Comparison of ENCODE assay signal across 8 cellular contexts in genomic region chr3:48898383-48899234, GRCh38. TPM values are rescaled to one million over a fixed set of nuclear protein-coding genes. Genes with fewer than 3 reads are reported as not detected.
DNase-seq lines count a peak whose midpoint lies in the region; ATAC-seq and TF ChIP-seq lines count a peak whose summit lies in the region.

Gene SLC25A20 (minus strand): TSS chr3:48898882. CDS start chr3:48898794, 88 bp downstream.

- DNase-seq in ELR (ENCODE audit: low read depth) (peak; percentile 90), Kasumi-1 (lab: John Stamatoyannopoulos, UW) (peak; percentile 76 to 83), glutamatergic neuron (peak; percentile 94), osteoblast (ENCODE audit: insufficient read length, low spot score, missing footprints) (peak; percentile 96), testis (peak; percentile 91)

- H3K27ac Mint-ChIP-seq in activated naive CD4-positive, alpha-beta T cell treated with anti-CD3 and anti-CD28 coated beads, Interleukin-2, amount 50 U/mL, for 24 hours, result peak within 1 kb of the TSS; percentile 97
- H3K27ac Mint-ChIP-seq in glutamatergic neuron (ENCODE audit: unreplicated experiment), result peak within 1 kb of the TSS; percentile 97

- H4K20me1 ChIP-seq in osteoblast (ENCODE audit: insufficient read depth, low read length), result no peaks in the 10 kb centered on the region

- H3K27ac ChIP-seq in osteoblast (ENCODE audit: low read depth, low read length) (peak within 1 kb of the TSS; percentile 56), testis (peak within 1 kb of the TSS; percentile 8 to 35)

- H3K4me3 Mint-ChIP-seq in activated naive CD4-positive, alpha-beta T cell treated with anti-CD3 and anti-CD28 coated beads, Interleukin-2, amount 50 U/mL, for 24 hours, result peak within 1 kb of the TSS; percentile 94
- peak within 1 kb of the TSS; percentile 92 for H3K4me3 Mint-ChIP-seq in glutamatergic neuron (ENCODE audit: unreplicated experiment)

- H3K36me3 ChIP-seq in osteoblast (ENCODE audit: insufficient read depth, low read length) (no peaks in the 10 kb centered on the region), testis (ENCODE audit: low read depth, missing control alignments) (no peaks in the 10 kb centered on the region)

- TF ChIP-seq POLR2A in testis (IDR thresholded peaks at IDR 0.05), result peak; percentile 15

- H2AFZ ChIP-seq in osteoblast (ENCODE audit: low read length), result peak within 1 kb of the TSS; percentile 96

- intact Hi-C loops in testis (cut with DNase I; ENCODE audit: low total_unique reads), result no loop called here

- no peaks in the 10 kb centered on the region for H3K27me3 ChIP-seq in osteoblast (ENCODE audit: insufficient read depth, low read length)
- no peaks in the 10 kb centered on the region for H3K27me3 ChIP-seq in testis

- H3K4me1 ChIP-seq in osteoblast (ENCODE audit: insufficient read depth, low read length) (peaks cover 17% of the 10 kb centered on the region), testis (peaks cover 7% of the 10 kb centered on the region)

- H3K36me3 Mint-ChIP-seq in activated naive CD4-positive, alpha-beta T cell treated with anti-CD3 and anti-CD28 coated beads, Interleukin-2, amount 50 U/mL, for 24 hours, result peaks cover 1% of the 10 kb centered on the region
- H3K36me3 Mint-ChIP-seq in glutamatergic neuron (ENCODE audit: unreplicated experiment), result no peaks in the 10 kb centered on the region

- ATAC-seq in GM21825 (IDR thresholded peaks at IDR 0.05; ENCODE audit: unreplicated experiment), result peak; percentile 91
- peak; percentile 95 for ATAC-seq in SK-N-SH treated with all-trans-retinoic acid at 6 μM for 48 hours

- H3K4me2 ChIP-seq in osteoblast (ENCODE audit: insufficient read depth, low read length), result peak within 1 kb of the TSS; percentile 92

- H3K9me3 ChIP-seq in osteoblast (ENCODE audit: low read depth, low read length) (no peaks in the 10 kb centered on the region), testis (no peaks in the 10 kb centered on the region)

- H3K79me2 ChIP-seq in osteoblast (ENCODE audit: insufficient read depth, low read length), result no peaks in the 10 kb centered on the region

- peaks cover 45% of the 10 kb centered on the region for H3K4me1 Mint-ChIP-seq in activated naive CD4-positive, alpha-beta T cell treated with anti-CD3 and anti-CD28 coated beads, Interleukin-2, amount 50 U/mL, for 24 hours
- H3K4me1 Mint-ChIP-seq in glutamatergic neuron (ENCODE audit: low read depth, unreplicated experiment), result peaks cover 9% of the 10 kb centered on the region

- WGBS in testis, 2 donors, result 3 to 6% methylated on average over 20 to 51 of the region's 54 CpGs

- H3K27me3 Mint-ChIP-seq in activated naive CD4-positive, alpha-beta T cell treated with anti-CD3 and anti-CD28 coated beads, Interleukin-2, amount 50 U/mL, for 24 hours, result no peaks in the 10 kb centered on the region
- H3K27me3 Mint-ChIP-seq in glutamatergic neuron (ENCODE audit: unreplicated experiment), result peaks cover 2% of the 10 kb centered on the region

- peak within 1 kb of the TSS; percentile 97 for H3K4me3 ChIP-seq in osteoblast (ENCODE audit: insufficient read depth, low read length)
- H3K4me3 ChIP-seq in testis, result peak within 1 kb of the TSS; percentile 69

- no peaks in the 10 kb centered on the region for H3K9me3 Mint-ChIP-seq in activated naive CD4-positive, alpha-beta T cell treated with anti-CD3 and anti-CD28 coated beads, Interleukin-2, amount 50 U/mL, for 24 hours
- H3K9me3 Mint-ChIP-seq in glutamatergic neuron (ENCODE audit: unreplicated experiment), result peaks cover 8% of the 10 kb centered on the region

- TF ChIP-seq CTCF in glutamatergic neuron (IDR thresholded peaks at IDR 0.05; ENCODE audit: partially characterized antibody, unreplicated experiment) (no peak), osteoblast (IDR thresholded peaks at IDR 0.05; ENCODE audit: extremely low read depth, low read depth, low read length) (no peak), testis (IDR thresholded peaks at IDR 0.05) (no peak)

TF ChIP-seq in SK-N-SH treated with all-trans-retinoic acid at 6 μM for 48 hours, 23 proteins besides CTCF, POLR2A, EP300 and RAD21:
- TF ChIP-seq ZFP3 (CRISPR knock-in tag; IDR thresholded peaks at IDR 0.05) (no peak), PPARA (CRISPR knock-in tag; IDR thresholded peaks at IDR 0.05; ENCODE audit: borderline replicate concordance) (peak; percentile 85; the same call in 1 of the 2 replicates)

RNA-seq across cellular contexts. Expression of gene SLC25A20, which starts in this region (rescaled TPM):
- 24.3 TPM for total RNA-seq in glutamatergic neuron (ENCODE audit: unreplicated experiment)
- total RNA-seq in osteoblast, result 11.2 and 11.9 TPM in 2 replicates
- 10 to 100 TPM; 13.0 to 15.7 TPM for total RNA-seq in testis
- polyA plus RNA-seq in testis (ENCODE audit: insufficient read depth, low read depth, low replicate concordance), result 19.6 TPM

Comparison
In these comparisons a context has a peak if more than half of its experiments do, and no peak if none do; other contexts are left out.
1. Peak in every context shown above with its lines: DNase-seq, ATAC-seq, H3K4me3 ChIP-seq and H3K27ac ChIP-seq.